Comparison of ENCODE assay signal across 24 cellular contexts in genomic region chr7:142859411-142859810, GRCh38. TPM values are rescaled to one million over a fixed set of nuclear protein-coding genes. Genes with fewer than 3 reads are reported as not detected.
DNase-seq lines count a peak whose midpoint lies in the region; ATAC-seq, FAIRE-seq and TF ChIP-seq lines count a peak whose summit lies in the region.
"Had no signal": no experiment of that assay in that cellular context is flagged by ENCODE, and none has a peak within 500 bp of the region (broad histone marks: within the 10 kb centered on the region; RNA-seq: fewer than 3 reads in every experiment).

No MANE protein-coding gene starts in this region.

- no peak for ATAC-seq in CD4-positive, alpha-beta T cell (ENCODE audit: poor library complexity)
- ATAC-seq in naive thymus-derived CD4-positive, alpha-beta T cell, result no peak
- ATAC-seq in pancreas, result no peak
- ATAC-seq: A549; CD8-positive, alpha-beta T cell had no signal

- H3F3A ChIP-seq in Loucy (ENCODE audit: low read depth), result 0 out of 2 replicates have a peak, but pooled peaks cover under 1% of the 10 kb centered on the region

- POLR2A ChIA-PET in CD4-positive, alpha-beta T cell (lab: Charles Lee), result interaction anchor here (3.9 kb wide), 1 partner anchor 51 kb away, joined by 18 read pairs; no protein-coding TSS in a partner anchor
- POLR2A ChIA-PET in naive thymus-derived CD4-positive, alpha-beta T cell (lab: Charles Lee), result interaction anchor here (0.9 to 10.8 kb wide), 2 partner anchors 11 to 49 kb away, joined by 3 to 133 read pairs; no protein-coding TSS in a partner anchor

- no peaks in the 10 kb centered on the region for H3K9me3 ChIP-seq in CD4-positive, alpha-beta T cell (ENCODE audit: control insufficient read depth, low read length)
- no peaks in the 10 kb centered on the region for H3K9me3 ChIP-seq in Loucy (ENCODE audit: insufficient read depth, low read depth, low read length)
- no peaks in the 10 kb centered on the region for H3K9me3 ChIP-seq in naive thymus-derived CD4-positive, alpha-beta T cell (ENCODE audit: control insufficient read depth in 2 of 3, low read length in 3 of 3)
- no peaks in the 10 kb centered on the region for H3K9me3 ChIP-seq in pancreas
- H3K9me3 ChIP-seq in ascending aorta, result no peaks in the 10 kb centered on the region
- H3K9me3 ChIP-seq: A549, Caco-2, HAP-1 had no signal

- H3K36me3 ChIP-seq in Loucy (ENCODE audit: insufficient read depth, low read length) (peaks cover 22% of the 10 kb centered on the region; the same call in 1 of the 2 replicates), pancreas (peaks cover 0 to 4% (median 0%) of the 10 kb centered on the region in 3 donors), ascending aorta (peaks cover 8 to 18% of the 10 kb centered on the region in 2 donors)
- H3K36me3 ChIP-seq in naive thymus-derived CD4-positive, alpha-beta T cell (ENCODE audit: control insufficient read depth in 2 of 3, insufficient read depth in 3 of 3, low read length in 3 of 3), result peaks cover 0 to 28% (median 0%) of the 10 kb centered on the region in 3 experiments
- H3K36me3 ChIP-seq: HAP-1 had no signal

- H2AFZ ChIP-seq in Loucy (ENCODE audit: low read length), result no peak overlapping the region

- peak overlapping the region; percentile 12 for H3K27ac Mint-ChIP-seq in CD4-positive, alpha-beta T cell
- H3K27ac Mint-ChIP-seq in naive thymus-derived CD4-positive, alpha-beta T cell, result peak overlapping the region in 5 of 9 donors; percentile 7 to 81 (median 52)
- H3K27ac Mint-ChIP-seq: HFFc6 had no signal

- no peak for DNase-seq in CD4-positive, alpha-beta T cell
- no peak for DNase-seq in naive thymus-derived CD4-positive, alpha-beta T cell
- DNase-seq in pancreas, result no peak
- no peak for DNase-seq in NCI-H2227 (lab: John Stamatoyannopoulos, UW; ENCODE audit: unreplicated experiment)
- no peak for DNase-seq in ascending aorta (ENCODE audit: low spot score in 2 of 2)
- DNase-seq in Ammon's horn (ENCODE audit: low spot score), result no peak
- DNase-seq: 8988T; ACHN; AML-193; C1 segment of cervical spinal cord; Caco-2; CD8-positive, alpha-beta T cell; DMS 273 treated with DMSO at 0.1 percent for 48 hours; GOT3 had no signal

- intact Hi-C loops in CD4-positive, alpha-beta T cell (cut with DNase I, micrococcal nuclease), result loop anchor here in 1 of 2 experiments (10.0 kb wide), 3 partner anchors 355 to 525 kb away; partner anchors contain the start of genes CASP2, TMEM139 and ZYX
- intact Hi-C loops in naive thymus-derived CD4-positive, alpha-beta T cell (cut with micrococcal nuclease), result no loop called here
- intact Hi-C loops in pancreas (cut with DNase I), result no loop called here
- intact Hi-C loops in ascending aorta (cut with DNase I), result loop anchor here (10.0 kb wide), 1 partner anchor 525 kb away; the partner anchor contains the start of gene ZYX

- peaks cover 60% of the 10 kb centered on the region for H3K79me2 ChIP-seq in Loucy (ENCODE audit: insufficient read depth, low read length)

- no peak for FAIRE-seq in pancreas (lab: Jason Lieb, UNC)
- FAIRE-seq: A549, GM12892, H54 had no signal

- TF ChIP-seq CTCF in CD4-positive, alpha-beta T cell (IDR thresholded peaks at IDR 0.05), result no peak
- TF ChIP-seq CTCF in Loucy (conservative IDR thresholded peaks at IDR 0.05; ENCODE audit: low read length) (no peak), pancreas (IDR thresholded peaks at IDR 0.05) (no peak), ascending aorta (IDR thresholded peaks at IDR 0.05) (no peak)

- no peaks in the 10 kb centered on the region for H3K27me3 ChIP-seq in CD4-positive, alpha-beta T cell (ENCODE audit: control insufficient read depth, insufficient read depth, low read length)
- H3K27me3 ChIP-seq in Loucy (ENCODE audit: insufficient read depth, low read length, poor library complexity, severe bottlenecking), result no peaks in the 10 kb centered on the region
- H3K27me3 ChIP-seq in naive thymus-derived CD4-positive, alpha-beta T cell (ENCODE audit: control insufficient read depth in 2 of 2, insufficient read depth in 2 of 2, low read length in 2 of 2), result no peaks in the 10 kb centered on the region
- H3K27me3 ChIP-seq in pancreas, result no peaks in the 10 kb centered on the region
- H3K27me3 ChIP-seq in ascending aorta, result no peaks in the 10 kb centered on the region

- H3K4me1 ChIP-seq in Loucy (ENCODE audit: insufficient read depth, low read length, poor library complexity, severe bottlenecking), result peaks cover 55% of the 10 kb centered on the region
- peaks cover 0 to 12% of the 10 kb centered on the region in 2 donors for H3K4me1 ChIP-seq in naive thymus-derived CD4-positive, alpha-beta T cell (ENCODE audit: control insufficient read depth in 2 of 2, insufficient read depth in 2 of 2, low read length in 2 of 2)
- H3K4me1 ChIP-seq in pancreas, result peaks cover 0 to 7% (median 0%) of the 10 kb centered on the region in 3 donors
- peaks cover 0 to 8% of the 10 kb centered on the region in 2 donors for H3K4me1 ChIP-seq in ascending aorta
- H3K4me1 ChIP-seq: A549 had no signal

- H3K4me1 Mint-ChIP-seq in CD4-positive, alpha-beta T cell (ENCODE audit: low read depth), result peaks cover 48% of the 10 kb centered on the region
- peaks cover 13 to 40% (median 30%) of the 10 kb centered on the region in 7 donors for H3K4me1 Mint-ChIP-seq in naive thymus-derived CD4-positive, alpha-beta T cell

- H3K4me2 ChIP-seq in Loucy (ENCODE audit: low read depth, low read length, poor library complexity, severe bottlenecking), result peak overlapping the region; percentile 99
- H3K4me2 ChIP-seq: A549 had no signal

- no peak overlapping the region for H3K27ac ChIP-seq in CD4-positive, alpha-beta T cell (ENCODE audit: low read depth, low read length)
- H3K27ac ChIP-seq in angular gyrus (ENCODE audit: low read depth, low read length), result peak overlapping the region; percentile 52
- H3K27ac ChIP-seq in naive thymus-derived CD4-positive, alpha-beta T cell (ENCODE audit: low read depth, low read length), result no peak overlapping the region
- H3K27ac ChIP-seq in pancreas, result no peak overlapping the region
- H3K27ac ChIP-seq in ascending aorta, result no peak overlapping the region
- H3K27ac ChIP-seq: A549 had no signal

- peak overlapping the region; percentile 42 for H3K4me3 ChIP-seq in Loucy (ENCODE audit: low read length, poor library complexity, severe bottlenecking)
- no peak overlapping the region for H3K4me3 ChIP-seq in naive thymus-derived CD4-positive, alpha-beta T cell (ENCODE audit: low read length)
- H3K4me3 ChIP-seq in pancreas, result no peak overlapping the region
- no peak overlapping the region for H3K4me3 ChIP-seq in ascending aorta
- H3K4me3 ChIP-seq: A549, HAP-1 had no signal

- peaks cover 6% of the 10 kb centered on the region for H4K20me1 ChIP-seq in Loucy (ENCODE audit: insufficient read depth, low read length, poor library complexity, severe bottlenecking)

- H3K36me3 Mint-ChIP-seq in CD4-positive, alpha-beta T cell (ENCODE audit: low read depth), result peaks cover 37% of the 10 kb centered on the region
- peaks cover 0 to 8% (median 0%) of the 10 kb centered on the region in 5 donors for H3K36me3 Mint-ChIP-seq in naive thymus-derived CD4-positive, alpha-beta T cell

- peak overlapping the region; percentile 39 for H3K4me3 Mint-ChIP-seq in CD4-positive, alpha-beta T cell
- peak overlapping the region in 1 of 10 donors; percentile 21 for H3K4me3 Mint-ChIP-seq in naive thymus-derived CD4-positive, alpha-beta T cell
- H3K4me3 Mint-ChIP-seq: CD8-positive, alpha-beta T cell; HFFc6 had no signal

- no peaks in the 10 kb centered on the region for H3K27me3 Mint-ChIP-seq in CD4-positive, alpha-beta T cell
- peaks cover 0 to 21% (median 0%) of the 10 kb centered on the region in 5 donors for H3K27me3 Mint-ChIP-seq in naive thymus-derived CD4-positive, alpha-beta T cell

- no peaks in the 10 kb centered on the region for H3K9me2 ChIP-seq in Loucy (replicated peaks; ENCODE audit: low read depth, low read length)

- H3K9ac ChIP-seq in Loucy (ENCODE audit: low read depth, low read length, poor library complexity, severe bottlenecking), result peak overlapping the region; percentile 51

- CTCF ChIA-PET in CD4-positive, alpha-beta T cell (lab: Charles Lee), result no interaction called here
- CTCF ChIA-PET in naive thymus-derived CD4-positive, alpha-beta T cell (lab: Charles Lee), result interaction anchor here (0.6 to 2.2 kb wide), 2 partner anchors 73 to 356 kb away, joined by 3 to 5 read pairs; no protein-coding TSS in a partner anchor

- H3K9me3 Mint-ChIP-seq in CD4-positive, alpha-beta T cell, result no peaks in the 10 kb centered on the region
- no peaks in the 10 kb centered on the region for H3K9me3 Mint-ChIP-seq in naive thymus-derived CD4-positive, alpha-beta T cell
- H3K9me3 Mint-ChIP-seq: CD8-positive, alpha-beta T cell; HFFc6 had no signal

RNA-seq across cellular contexts. Expression of gene EPHB6, which starts 4.5 kb away (rescaled TPM):
- total RNA-seq in CD4-positive, alpha-beta T cell, result 10 to 100 TPM; 50.7 to 55.8 TPM
- 100 to 1,000 TPM in 2 of 5 experiments, 10 to 100 TPM in 2, 1 to 10 TPM in 1; 9.8 to 110 (median 78.8) TPM for total RNA-seq in naive thymus-derived CD4-positive, alpha-beta T cell
- 10 to 100 TPM; 36.9 to 55.6 TPM for polyA plus RNA-seq in naive thymus-derived CD4-positive, alpha-beta T cell
- total RNA-seq in pancreas (10 to 100 TPM; 23.8 to 34.7 (median 27.0) TPM), ascending aorta (13.1 TPM)
- polyA plus RNA-seq in pancreas, result 100 to 1,000 TPM; 117 to 165 TPM
- total RNA-seq: G401 had no signal

RNA-seq across cellular contexts. Expression of gene TRPV6, which starts 26.1 kb away (rescaled TPM):
- total RNA-seq in CD4-positive, alpha-beta T cell, result not detected
- total RNA-seq in naive thymus-derived CD4-positive, alpha-beta T cell, result under 1 TPM in 1 of 5 experiments, not detected in 4; 0.05 TPM
- not detected for polyA plus RNA-seq in naive thymus-derived CD4-positive, alpha-beta T cell
- total RNA-seq in pancreas (10 to 100 TPM; 36.1 to 67.4 (median 47.5) TPM), ascending aorta (not detected)
- polyA plus RNA-seq in pancreas, result 100 to 1,000 TPM; 239 to 308 TPM
- total RNA-seq: CD8-positive, alpha-beta T cell; Daoy; G401; HFFc6 had no signal
- polyA plus RNA-seq: A549, BJ had no signal

Comparison
In these comparisons a context has a peak if more than half of its experiments do, and no peak if none do; other contexts are left out.
1. RNA of gene TRPV6, which starts 26.1 kb away (total RNA-seq): 36.1 to 67.4 TPM in pancreas; not detected in CD4-positive, alpha-beta T cell, 0.05 TPM in naive thymus-derived CD4-positive, alpha-beta T cell and not detected in ascending aorta (single experiment); every median in the first group is over 10 times any median in the second.